28 cellular contexts compared by ENCODE assay signal in genomic region chr15:98565566-98565965, GRCh38.
"Had no signal": no experiment of that assay in that cellular context is flagged by ENCODE, and none has a peak within 500 bp of the region (broad histone marks: within the 10 kb centered on the region; RNA-seq: fewer than 3 reads in every experiment).

No MANE protein-coding gene starts in this region.

- H3K4me3 Mint-ChIP-seq: naive thymus-derived CD8-positive, alpha-beta T cell; nephron; neural crest cell; stimulated activated effector memory CD8-positive, alpha-beta T cell treated with anti-CD3 and anti-CD28 coated beads, Interleukin-12 subunit alpha, Interleukin-12 subunit beta, amount 100 ng/mL, for 72 hours; stimulated activated naive CD8-positive, alpha-beta T cell treated with anti-CD3 and anti-CD28 coated beads, Interleukin-15, Interleukin-2, amounts not matched to agents 100 ng/mL and 50 ng/mL, for 24 hours had no signal

- H3K9me3 ChIP-seq: left lung, lower lobe of right lung, neutrophil, pancreas, right atrium auricular region, right lobe of liver, spleen, suprapubic skin, thoracic aorta, tibial artery, uterus had no signal

- H3K4me1 Mint-ChIP-seq: naive thymus-derived CD8-positive, alpha-beta T cell; nephron; neural crest cell; stimulated activated effector memory CD8-positive, alpha-beta T cell treated with anti-CD3 and anti-CD28 coated beads, Interleukin-12 subunit alpha, Interleukin-12 subunit beta, amount 100 ng/mL, for 72 hours had no signal

- H3K9me3 Mint-ChIP-seq: naive thymus-derived CD8-positive, alpha-beta T cell; nephron; neural crest cell; stimulated activated effector memory CD8-positive, alpha-beta T cell treated with anti-CD3 and anti-CD28 coated beads, Interleukin-12 subunit alpha, Interleukin-12 subunit beta, amount 100 ng/mL, for 72 hours; stimulated activated naive CD8-positive, alpha-beta T cell treated with anti-CD3 and anti-CD28 coated beads, Interleukin-15, Interleukin-2, amounts not matched to agents 100 ng/mL and 50 ng/mL, for 24 hours had no signal

- H3K27ac ChIP-seq: heart left ventricle, left lung, lower lobe of right lung, neutrophil, pancreas, right atrium auricular region, right lobe of liver, skin epidermis, spleen, suprapubic skin, thoracic aorta, tibial artery, uterus had no signal

- H3K27me3 ChIP-seq: left lung, right atrium auricular region, right lobe of liver, uterus had no signal

- DNase-seq: heart left ventricle; hypothalamus; kidney glomerular epithelial cell; left cardiac atrium; left lung; lower lobe of right lung; mammary epithelial cell; mesenchymal stem cell; naive thymus-derived CD8-positive, alpha-beta T cell; occipital lobe; pancreas; right lobe of liver; spleen; stimulated activated CD4-positive, alpha-beta T cell treated with anti-CD3 and anti-CD28 coated beads, Interleukin-4, amount 100 ng/mL, for 24 hours; stimulated activated naive CD4-positive, alpha-beta T cell; tibial artery; uterus had no signal

- H3K27ac Mint-ChIP-seq: naive thymus-derived CD8-positive, alpha-beta T cell; nephron; progenitor cell of endocrine pancreas; stimulated activated effector memory CD8-positive, alpha-beta T cell treated with anti-CD3 and anti-CD28 coated beads, Interleukin-12 subunit alpha, Interleukin-12 subunit beta, amount 100 ng/mL, for 72 hours; stimulated activated naive CD8-positive, alpha-beta T cell treated with anti-CD3 and anti-CD28 coated beads, Interleukin-15, Interleukin-2, amounts not matched to agents 100 ng/mL and 50 ng/mL, for 24 hours had no signal

- FAIRE-seq: keratinocyte, pancreas had no signal

- H3K36me3 Mint-ChIP-seq: naive thymus-derived CD8-positive, alpha-beta T cell; stimulated activated effector memory CD8-positive, alpha-beta T cell treated with anti-CD3 and anti-CD28 coated beads, Interleukin-12 subunit alpha, Interleukin-12 subunit beta, amount 100 ng/mL, for 72 hours had no signal

- H3K36me3 ChIP-seq: heart left ventricle, left lung, lower lobe of right lung, neutrophil, pancreas, right atrium auricular region, right lobe of liver, spleen, suprapubic skin, thoracic aorta, tibial artery, uterus had no signal

- ATAC-seq: heart left ventricle; left cardiac atrium; left lung; lower lobe of right lung; naive thymus-derived CD8-positive, alpha-beta T cell; pancreas; right lobe of liver; stimulated activated effector memory CD8-positive, alpha-beta T cell treated with anti-CD3 and anti-CD28 coated beads, Interleukin-12 subunit alpha, Interleukin-12 subunit beta, amount 100 ng/mL, for 72 hours had no signal

- H3K4me1 ChIP-seq: heart left ventricle, left lung, lower lobe of right lung, pancreas, right atrium auricular region, right lobe of liver, spleen, tibial artery, uterus had no signal

- H3K4me3 ChIP-seq: heart left ventricle, left lung, lower lobe of right lung, pancreas, right atrium auricular region, right lobe of liver, skin epidermis, spleen, suprapubic skin, thoracic aorta, tibial artery, uterus had no signal
